In the genomic region with DNA sequence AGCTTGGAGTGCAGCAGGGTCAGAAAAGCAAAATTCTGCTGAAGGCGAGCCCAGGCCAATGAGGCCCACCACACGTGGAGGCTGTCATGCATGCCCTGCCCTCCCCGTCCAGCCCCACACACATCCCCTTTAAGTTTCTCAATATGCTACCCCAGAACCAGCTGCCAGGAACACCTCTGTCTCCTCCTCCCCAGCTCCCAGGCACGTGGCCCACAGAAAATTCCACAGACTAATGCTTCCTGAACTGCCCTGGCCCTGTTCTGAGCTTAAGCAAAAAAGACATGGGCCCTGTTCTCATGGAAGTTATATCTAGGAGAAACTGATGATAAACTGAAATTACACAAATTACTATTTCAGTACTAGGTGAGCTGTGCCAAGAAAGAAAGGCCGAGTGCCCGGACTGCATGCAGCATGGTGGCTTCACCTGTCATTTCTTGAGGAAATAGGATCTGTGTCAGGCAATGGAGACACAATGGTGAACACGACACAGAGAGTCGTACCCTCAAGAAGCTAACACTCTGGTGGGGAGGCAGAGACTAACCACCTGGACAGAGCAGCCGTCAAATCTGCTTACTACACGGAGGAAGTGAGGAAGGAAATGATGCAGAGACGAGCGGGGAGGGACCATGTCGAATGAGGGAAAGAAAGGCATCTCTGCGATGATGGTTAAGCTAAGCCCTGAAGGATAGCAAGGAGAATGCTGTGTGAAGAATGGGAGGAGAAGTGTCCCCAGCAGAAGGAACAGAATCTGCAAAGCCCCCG, we compare ENCODE assay signal across 1 cellular context.
TF ChIP-seq lines count a peak whose summit lies in the region.

No MANE protein-coding gene starts in this region.

TF ChIP-seq in H1, 55 proteins besides CTCF, POLR2A, EP300 and RAD21 (continued from another document):
- TF ChIP-seq SIN3A (conservative IDR thresholded peaks at IDR 0.05 in 1 of 2, IDR thresholded peaks at IDR 0.05 in 1 of 2; ENCODE audit: low read depth in 1 of 2, low read length in 2 of 2) (no peak), CBX5 (IDR thresholded peaks at IDR 0.05; ENCODE audit: low read depth, low read length) (no peak), POU5F1 (IDR thresholded peaks at IDR 0.05; ENCODE audit: low read depth, low read length) (no peak), NRF1 (IDR thresholded peaks at IDR 0.05; ENCODE audit: low read depth, low read length) (no peak)
- TF ChIP-seq, protein P1, sequence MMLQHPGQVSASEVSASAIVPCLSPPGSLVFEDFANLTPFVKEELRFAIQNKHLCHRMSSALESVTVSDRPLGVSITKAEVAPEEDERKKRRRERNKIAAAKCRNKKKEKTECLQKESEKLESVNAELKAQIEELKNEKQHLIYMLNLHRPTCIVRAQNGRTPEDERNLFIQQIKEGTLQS (IDR thresholded peaks at IDR 0.05; ENCODE audit: insufficient read depth, low read depth, low read length): no peak
